In the genomic region with DNA sequence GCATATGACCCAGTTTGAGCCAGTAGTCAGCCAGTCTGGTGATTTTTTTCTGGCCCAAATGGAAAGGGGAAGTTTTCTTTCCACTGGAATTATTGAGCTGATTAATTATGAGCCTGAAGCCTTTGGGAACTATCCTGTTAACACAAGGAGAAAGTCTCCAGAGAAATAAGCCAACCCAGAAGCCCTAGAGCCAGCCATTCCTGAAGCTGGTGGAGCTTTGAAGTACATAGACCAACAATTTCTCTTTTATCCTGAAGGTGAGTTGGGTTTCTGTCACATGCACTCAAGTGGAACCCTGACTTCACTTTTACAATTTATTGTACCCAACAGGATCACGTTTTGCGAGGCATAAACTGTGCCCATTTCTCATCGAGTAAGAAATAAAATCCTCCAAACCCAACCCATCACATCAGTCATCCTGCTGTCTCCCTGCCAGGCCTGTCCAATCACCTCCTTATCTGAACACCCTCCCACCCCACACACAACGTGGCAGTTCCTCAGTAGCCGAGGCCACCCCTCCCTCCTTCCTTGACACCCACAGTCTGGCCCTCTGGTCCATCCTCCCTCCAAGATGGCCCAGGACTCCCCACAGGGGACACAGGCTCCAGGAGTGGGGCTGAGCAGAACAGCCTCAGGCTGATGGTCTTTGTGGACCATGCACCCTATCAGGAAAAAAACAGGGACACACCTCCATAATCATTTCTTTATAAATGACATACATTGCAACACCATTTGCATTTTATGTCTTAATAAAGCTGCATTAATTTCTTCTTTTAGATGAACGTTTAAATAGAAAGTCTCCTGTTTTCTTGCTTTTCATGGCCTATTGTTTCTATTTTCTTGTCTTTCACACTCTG, we compare ENCODE assay signal across 15 cellular contexts. TPM values are rescaled to one million over a fixed set of nuclear protein-coding genes. Genes with fewer than 3 reads are reported as not detected.
DNase-seq lines count a peak whose midpoint lies in the region; ATAC-seq and TF ChIP-seq lines count a peak whose summit lies in the region.
"Had no signal": no experiment of that assay in that cellular context is flagged by ENCODE, and none has a peak within 500 bp of the region (broad histone marks: within the 10 kb centered on the region; RNA-seq: fewer than 3 reads in every experiment).

No MANE protein-coding gene starts in this region.

- no peaks in the 10 kb centered on the region for H3K9me3 Mint-ChIP-seq in activated T-helper 17 cell treated with anti-CD3 and anti-CD28 coated beads, Interleukin-2, amount 50 U/mL, for 72 hours
- no peaks in the 10 kb centered on the region for H3K9me3 Mint-ChIP-seq in activated CD4-positive, alpha-beta memory T cell treated with anti-CD3 and anti-CD28 coated beads, Interleukin-2, amount 10 ng/mL, durations not matched to agents 7 days and 5 days
- H3K9me3 Mint-ChIP-seq: activated naive CD8-positive, alpha-beta T cell treated with anti-CD3 and anti-CD28 coated beads for 36 hours; CD4-positive, alpha-beta T cell had no signal

- no peak for TF ChIP-seq POLR2A in tibial nerve (IDR thresholded peaks at IDR 0.05)

- POLR2A ChIA-PET in HEK293 (lab: Yijun Ruan, JAX) = no interaction called here
- POLR2A ChIA-PET in activated CD4-positive, alpha-beta memory T cell treated with anti-CD3 and anti-CD28 coated beads, Interleukin-2, amount 10 ng/mL, durations not matched to agents 7 days and 5 days (lab: Charles Lee) = no interaction called here

- CTCF ChIA-PET in HEK293 (lab: Yijun Ruan, JAX) = interaction anchor here (0.8 kb wide), 1 partner anchor 123 kb away, joined by 3 read pairs; no protein-coding TSS in a partner anchor
- CTCF ChIA-PET in activated CD4-positive, alpha-beta memory T cell treated with anti-CD3 and anti-CD28 coated beads, Interleukin-2, amount 10 ng/mL, durations not matched to agents 7 days and 5 days (lab: Charles Lee) = no interaction called here

- H3K27me3 Mint-ChIP-seq in activated T-helper 17 cell treated with anti-CD3 and anti-CD28 coated beads, Interleukin-2, amount 50 U/mL, for 72 hours = peaks cover 18% of the 10 kb centered on the region
- peaks cover 32% of the 10 kb centered on the region for H3K27me3 Mint-ChIP-seq in activated CD4-positive, alpha-beta memory T cell treated with anti-CD3 and anti-CD28 coated beads, Interleukin-2, amount 10 ng/mL, durations not matched to agents 7 days and 5 days

- H3K27ac ChIP-seq in HEK293 (ENCODE audit: extremely low read depth, low read depth, low read length) (no peak overlapping the region), tibial nerve (peak overlapping the region in 2 of 4 donors; percentile 26 to 70)

- ATAC-seq in activated T-helper 17 cell treated with anti-CD3 and anti-CD28 coated beads, Interleukin-2, amount 50 U/mL, for 72 hours (replicated peaks) = no peak

- no peak for TF ChIP-seq CTCF in HEK293 (tag by site-specific recombination; IDR thresholded peaks at IDR 0.05)
- no peak for TF ChIP-seq CTCF in fibroblast of the aortic adventitia (IDR thresholded peaks at IDR 0.05; ENCODE audit: insufficient read depth, low read length)
- no peak for TF ChIP-seq CTCF in tibial nerve (IDR thresholded peaks at IDR 0.05)

- H3K27me3 ChIP-seq in adipocyte (replicated peaks; ENCODE audit: control insufficient read depth, insufficient read depth, low read length) = peaks cover 7% of the 10 kb centered on the region
- H3K27me3 ChIP-seq in tibial nerve = peaks cover 0 to 4% of the 10 kb centered on the region in 2 donors

- H3K36me3 ChIP-seq in HEK293 (ENCODE audit: control insufficient read depth in 2 of 2, insufficient read depth in 1 of 2, low read length in 2 of 2) (no peaks in the 10 kb centered on the region), adipocyte (ENCODE audit: control insufficient read depth, insufficient read depth, low read length, severe bottlenecking) (no peaks in the 10 kb centered on the region), tibial nerve (no peaks in the 10 kb centered on the region)

- no peak overlapping the region for H3K4me3 Mint-ChIP-seq in activated T-helper 17 cell treated with anti-CD3 and anti-CD28 coated beads, Interleukin-2, amount 50 U/mL, for 72 hours
- H3K4me3 Mint-ChIP-seq in activated CD4-positive, alpha-beta memory T cell treated with anti-CD3 and anti-CD28 coated beads, Interleukin-2, amount 10 ng/mL, durations not matched to agents 7 days and 5 days = no peak overlapping the region
- H3K4me3 Mint-ChIP-seq: activated naive CD8-positive, alpha-beta T cell treated with anti-CD3 and anti-CD28 coated beads for 36 hours; CD4-positive, alpha-beta T cell had no signal

- no peaks in the 10 kb centered on the region for H3K36me3 Mint-ChIP-seq in activated T-helper 17 cell treated with anti-CD3 and anti-CD28 coated beads, Interleukin-2, amount 50 U/mL, for 72 hours (ENCODE audit: low read depth)
- no peaks in the 10 kb centered on the region for H3K36me3 Mint-ChIP-seq in activated CD4-positive, alpha-beta memory T cell treated with anti-CD3 and anti-CD28 coated beads, Interleukin-2, amount 10 ng/mL, durations not matched to agents 7 days and 5 days (ENCODE audit: low read depth)
- H3K36me3 Mint-ChIP-seq: activated naive CD8-positive, alpha-beta T cell treated with anti-CD3 and anti-CD28 coated beads for 36 hours had no signal

- H3K9me3 ChIP-seq in HEK293 (ENCODE audit: control insufficient read depth, insufficient read depth, low read depth, low read length) = no peaks in the 10 kb centered on the region
- peaks cover 3% of the 10 kb centered on the region for H3K9me3 ChIP-seq in adipocyte (ENCODE audit: control insufficient read depth, low read length)
- peaks cover 0 to 3% (median 1%) of the 10 kb centered on the region in 4 donors for H3K9me3 ChIP-seq in tibial nerve

- no peak overlapping the region for H3K9ac ChIP-seq in adipocyte (ENCODE audit: low read length)

- no peak overlapping the region for H3K27ac Mint-ChIP-seq in activated T-helper 17 cell treated with anti-CD3 and anti-CD28 coated beads, Interleukin-2, amount 50 U/mL, for 72 hours
- H3K27ac Mint-ChIP-seq in activated CD4-positive, alpha-beta memory T cell treated with anti-CD3 and anti-CD28 coated beads, Interleukin-2, amount 10 ng/mL, durations not matched to agents 7 days and 5 days = no peak overlapping the region
- H3K27ac Mint-ChIP-seq: activated naive CD8-positive, alpha-beta T cell treated with anti-CD3 and anti-CD28 coated beads for 36 hours; CD4-positive, alpha-beta T cell had no signal

- H3K4me1 ChIP-seq in HEK293 (ENCODE audit: control insufficient read depth, insufficient read depth, low read length) = no peaks in the 10 kb centered on the region
- peaks cover 14% of the 10 kb centered on the region for H3K4me1 ChIP-seq in adipocyte (ENCODE audit: control insufficient read depth, insufficient read depth, low read length)
- peaks cover 0 to 15% (median 0%) of the 10 kb centered on the region in 4 donors for H3K4me1 ChIP-seq in tibial nerve

- no peaks in the 10 kb centered on the region for H3K4me1 Mint-ChIP-seq in activated T-helper 17 cell treated with anti-CD3 and anti-CD28 coated beads, Interleukin-2, amount 50 U/mL, for 72 hours
- H3K4me1 Mint-ChIP-seq in activated CD4-positive, alpha-beta memory T cell treated with anti-CD3 and anti-CD28 coated beads, Interleukin-2, amount 10 ng/mL, durations not matched to agents 7 days and 5 days = peaks cover 2% of the 10 kb centered on the region

- H3K4me3 ChIP-seq in HEK293 (ENCODE audit: low read depth, low read length) (no peak overlapping the region), adipocyte (ENCODE audit: low read length) (peak overlapping the region; percentile 54), fibroblast of the aortic adventitia (ENCODE audit: low read depth, low read length) (no peak overlapping the region), tibial nerve (peak overlapping the region in 1 of 4 donors; percentile 22)

- 51% methylated on average over 6 of the region's 6 CpGs for WGBS in tibial nerve, 2 donors

- no peak for TF ChIP-seq EP300 in tibial nerve (IDR thresholded peaks at IDR 0.05)

- DNase-seq in adipocyte (ENCODE audit: low read depth) (no peak), fibroblast of the aortic adventitia (ENCODE audit: low read depth) (peak; percentile 64), pulmonary artery endothelial cell (ENCODE audit: low read depth, low spot score) (peak; percentile 36), iPS-NIHi7 (ENCODE audit: extremely low spot score) (no peak), tibial nerve (ENCODE audit: low spot score in 2 of 2) (no peak)
- no peak for DNase-seq in activated CD4-positive, alpha-beta memory T cell treated with anti-CD3 and anti-CD28 coated beads, Interleukin-2, amount 10 ng/mL, durations not matched to agents 7 days and 5 days
- DNase-seq: activated CD4-positive, alpha-beta T cell treated with anti-CD3 and anti-CD28 coated beads, Interleukin-2, amount 50 U/mL, for 1 hour; activated naive CD8-positive, alpha-beta T cell treated with anti-CD3 and anti-CD28 coated beads for 36 hours; CD4-positive, alpha-beta T cell; effector CD8-positive, alpha-beta T cell; H7; NCI-H1417 treated with DMSO at 0.1 percent for 48 hours had no signal

TF ChIP-seq in HEK293, 187 proteins besides CTCF, POLR2A, EP300 and RAD21 (continues in another document):
- TF ChIP-seq SCRT1 (tag by site-specific recombination; IDR thresholded peaks at IDR 0.05; ENCODE audit: borderline replicate concordance) (no peak), ZNF221 (tag by site-specific recombination; IDR thresholded peaks at IDR 0.05; ENCODE audit: borderline replicate concordance) (no peak), FEZF1 (tag by site-specific recombination; IDR thresholded peaks at IDR 0.05) (no peak), ZNF223 (tag by site-specific recombination; IDR thresholded peaks at IDR 0.05) (0 out of 2 replicates have a peak, but pooled peaks have one; percentile 27), YY2 (tag by site-specific recombination; IDR thresholded peaks at IDR 0.05) (no peak), ZNF704 (tag by site-specific recombination; IDR thresholded peaks at IDR 0.05) (no peak), ZNF416 (tag by site-specific recombination; IDR thresholded peaks at IDR 0.05) (no peak), ZNF19 (tag by site-specific recombination; IDR thresholded peaks at IDR 0.05; ENCODE audit: low read depth) (no peak)

RNA-seq across cellular contexts. Expression of gene GATA2, which starts 55.7 kb away (rescaled TPM):
- total RNA-seq in fibroblast of the aortic adventitia (ENCODE audit: low replicate concordance) (5.5 and 9.3 TPM in 2 replicates), pulmonary artery endothelial cell (11.1 and 16.2 TPM in 2 replicates), tibial nerve (10 to 100 TPM in 3 of 4 donors, 1 to 10 TPM in 1; 8.1 to 24.7 (median 15.9) TPM)
- 1 to 10 TPM in 1 of 2 donors, under 1 TPM in 1; 0.17 to 1.1 TPM for total RNA-seq in activated T-helper 17 cell treated with anti-CD3 and anti-CD28 coated beads, Interleukin-2, amount 50 U/mL, for 72 hours
- under 1 TPM; 0.08 to 0.23 TPM for total RNA-seq in activated CD4-positive, alpha-beta memory T cell treated with anti-CD3 and anti-CD28 coated beads, Interleukin-2, amount 10 ng/mL, durations not matched to agents 7 days and 5 days
- total RNA-seq: myocyte had no signal

Comparison
In these comparisons a context has a peak if more than half of its experiments do, and no peak if none do; other contexts are left out.
1. DNase-seq: peak in fibroblast of the aortic adventitia (single experiment) and pulmonary artery endothelial cell (single experiment); none in adipocyte (single experiment), iPS-NIHi7 (single experiment), tibial nerve (0 of 2) and activated CD4-positive, alpha-beta memory T cell treated with anti-CD3 and anti-CD28 coated beads, Interleukin-2, amount 10 ng/mL, durations not matched to agents 7 days and 5 days (single experiment).